11 cellular contexts compared by ENCODE assay signal in genomic region chr10:68082815-68083395, GRCh38. TPM values are rescaled to one million over a fixed set of nuclear protein-coding genes. Genes with fewer than 3 reads are reported as not detected.
DNase-seq lines count a peak whose midpoint lies in the region; ATAC-seq, FAIRE-seq and TF ChIP-seq lines count a peak whose summit lies in the region.
"Had no signal": no experiment of that assay in that cellular context is flagged by ENCODE, and none has a peak within 500 bp of the region (broad histone marks: within the 10 kb centered on the region; RNA-seq: fewer than 3 reads in every experiment).

No MANE protein-coding gene starts in this region.

- in situ Hi-C loops in GM13976 (cut with MboI; ENCODE audit: low sequenced_read_pairs, unreplicated experiment), result no loop called here
- in situ Hi-C loops in Panc1 (cut with HindIII; ENCODE audit: low pct_unique_long_range_greater_than_20kb, low sequenced_read_pairs), result no loop called here

- no TSS peak for BruUV-seq in Panc1 (replicated peaks; lab: Mats Ljungman, UMichigan)

- intact Hi-C loops in Panc1 (cut with micrococcal nuclease; ENCODE audit: unreplicated experiment), result loop anchor here (1.0 to 10.0 kb wide), 3 partner anchors 73 to 222 kb away; no protein-coding TSS in a partner anchor

- peak; percentile 15 for TF ChIP-seq CTCF in GM13976 (IDR thresholded peaks at IDR 0.05; ENCODE audit: borderline replicate concordance, control extremely low read depth, extremely low read depth, insufficient read depth, missing control alignments)
- peak; percentile 75; the same call in 1 of the 2 replicates for TF ChIP-seq CTCF in Panc1 (IDR thresholded peaks at IDR 0.05)
- TF ChIP-seq CTCF in fibroblast of lung (conservative IDR thresholded peaks at IDR 0.05 in 1 of 2, IDR thresholded peaks at IDR 0.05 in 1 of 2; ENCODE audit: low read depth in 1 of 2, low read length in 2 of 2), result peak; percentile 25 to 52

- H3K4me1 ChIP-seq in Panc1 (ENCODE audit: control insufficient read depth, insufficient read depth, low read length), result peaks cover 73% of the 10 kb centered on the region
- peaks cover 14% of the 10 kb centered on the region for H3K4me1 ChIP-seq in fibroblast of lung (ENCODE audit: control insufficient read depth, extremely low read depth, insufficient read depth, low read length)
- H3K4me1 ChIP-seq in small intestine (ENCODE audit: control insufficient read depth in 2 of 2, insufficient read depth in 1 of 2, low read depth in 1 of 2, low read length in 1 of 2), result no peaks in the 10 kb centered on the region
- H3K4me1 ChIP-seq: prostate gland had no signal

- H3K27ac ChIP-seq in Panc1 (ENCODE audit: low read length), result peak overlapping the region; percentile 100
- H3K27ac ChIP-seq in fibroblast of lung (ENCODE audit: insufficient read depth, low read length), result peak overlapping the region; percentile 31
- H3K27ac ChIP-seq in small intestine (ENCODE audit: low read depth in 1 of 2, low read length in 1 of 2), result no peak overlapping the region
- H3K27ac ChIP-seq: prostate gland had no signal

- 50 to 67% (median 55%) methylated on average over 2 of the region's 2 CpGs for WGBS in small intestine, 3 donors

- H4K20me1 ChIP-seq in fibroblast of lung (ENCODE audit: control insufficient read depth, extremely low read depth, insufficient read depth, low read length), result no peaks in the 10 kb centered on the region

- POLR2A ChIA-PET in Panc1 (lab: Charles Lee), result interaction anchor here (0.6 kb wide), 1 partner anchor 218 kb away, joined by 3 read pairs; no protein-coding TSS in a partner anchor

- CTCF ChIA-PET in Panc1 (lab: Charles Lee), result interaction anchor here (1.0 to 2.6 kb wide), 3 partner anchors 28 to 219 kb away, joined by 4 to 47 read pairs (median 4); no protein-coding TSS in a partner anchor

- no peak overlapping the region for H3K9ac ChIP-seq in fibroblast of lung (ENCODE audit: insufficient read depth, low read length)

- H3K27me3 ChIP-seq in Panc1 (ENCODE audit: control insufficient read depth, insufficient read depth, low read length) (no peaks in the 10 kb centered on the region), fibroblast of lung (ENCODE audit: control insufficient read depth, insufficient read depth, low read length) (no peaks in the 10 kb centered on the region), small intestine (ENCODE audit: control insufficient read depth in 2 of 2, insufficient read depth in 2 of 2, low read length in 2 of 2) (no peaks in the 10 kb centered on the region)

- no peak for FAIRE-seq in small intestine (lab: Jason Lieb, UNC)

- ATAC-seq in Panc1, result peak; percentile 61
- ATAC-seq in GM21528 (IDR thresholded peaks at IDR 0.05; ENCODE audit: low FRiP score, unreplicated experiment), result no peak
- ATAC-seq in GM18909 (IDR thresholded peaks at IDR 0.05; ENCODE audit: poor library complexity, unreplicated experiment), result no peak

- H3K4me2 ChIP-seq in fibroblast of lung (ENCODE audit: extremely low read depth, insufficient read depth, low read length), result no peak overlapping the region

- no peaks in the 10 kb centered on the region for H3K9me3 ChIP-seq in Panc1 (ENCODE audit: control insufficient read depth, insufficient read depth, low read depth, low read length)
- H3K9me3 ChIP-seq in fibroblast of lung (ENCODE audit: control insufficient read depth, insufficient read depth, low read depth, low read length), result no peaks in the 10 kb centered on the region
- no peaks in the 10 kb centered on the region for H3K9me3 ChIP-seq in small intestine (ENCODE audit: control insufficient read depth, low read depth)
- H3K9me3 ChIP-seq: prostate gland had no signal

- DNase-seq in GM13976 (ENCODE audit: low spot score) (no peak), Panc1 (ENCODE audit: low read depth, low spot score) (no peak), fibroblast of lung (ENCODE audit: low read depth in 2 of 2) (peak; percentile 41 to 72), small intestine (peak; percentile 27), NCI-H2081 treated with DMSO at 0.1 percent for 48 hours (lab: John Stamatoyannopoulos, UW) (no peak)
- DNase-seq: activated B cell treated with CpG ODN at 0.5 μM for 24 hours had no signal

- no peaks in the 10 kb centered on the region for H3K36me3 ChIP-seq in Panc1 (ENCODE audit: control insufficient read depth, insufficient read depth, low read length)
- H3K36me3 ChIP-seq in fibroblast of lung (ENCODE audit: control insufficient read depth, insufficient read depth, low read length), result no peaks in the 10 kb centered on the region
- H3K36me3 ChIP-seq in small intestine (ENCODE audit: control insufficient read depth in 2 of 2, insufficient read depth in 2 of 2, low read length in 2 of 2), result no peaks in the 10 kb centered on the region
- H3K36me3 ChIP-seq: prostate gland had no signal

- H3K4me3 ChIP-seq in Panc1 (ENCODE audit: low read depth in 2 of 2, low read length in 2 of 2), result no peak overlapping the region
- H3K4me3 ChIP-seq in fibroblast of lung (replicated peaks in 1 of 4; ENCODE audit: control extremely low read depth in 1 of 4, insufficient read depth in 1 of 4, low read depth in 3 of 4, low read length in 4 of 4), result no peak overlapping the region
- no peak overlapping the region for H3K4me3 ChIP-seq in small intestine (ENCODE audit: low read depth in 1 of 2, low read length in 2 of 2)
- H3K4me3 ChIP-seq: prostate gland had no signal

- H2AFZ ChIP-seq in fibroblast of lung (ENCODE audit: low read length), result peak overlapping the region; percentile 40

- no peaks in the 10 kb centered on the region for H3K79me2 ChIP-seq in fibroblast of lung (ENCODE audit: control insufficient read depth, insufficient read depth, low read length)

RNA-seq across cellular contexts. Expression of gene HERC4, which starts 7.8 kb away (rescaled TPM):
- total RNA-seq in Panc1 (2021; ENCODE audit: unreplicated experiment) (119 TPM), fibroblast of lung (77.0 and 140 TPM in 2 replicates)
- 40.5 TPM for polyA plus RNA-seq in Panc1 (2012; ENCODE audit: insufficient read length)
- polyA plus RNA-seq in fibroblast of lung (53.1 and 93.3 TPM in 2 replicates), small intestine (10 to 100 TPM; 13.5 to 40.5 (median 21.9) TPM)
- 38.3 and 80.7 TPM in 2 replicates for polyA plus RNA-seq in fibroblast of lung (2012)
- 11.4 and 13.9 TPM in 2 replicates for polyA minus RNA-seq in fibroblast of lung (ENCODE audit: low replicate concordance)

RNA-seq across cellular contexts. Expression of gene MYPN, which starts 26.4 kb away (rescaled TPM):
- total RNA-seq in Panc1 (2021; ENCODE audit: unreplicated experiment), result 39.1 TPM
- polyA plus RNA-seq in Panc1 (2012; ENCODE audit: insufficient read length), result 16.3 TPM
- total RNA-seq in fibroblast of lung, result under 0.01 and 1.2 TPM in 2 replicates
- 0.77 and 1.9 TPM in 2 replicates for polyA plus RNA-seq in fibroblast of lung
- 0.68 and 1.6 TPM in 2 replicates for polyA plus RNA-seq in fibroblast of lung (2012)
- 0.90 and 2.8 TPM in 2 replicates for polyA minus RNA-seq in fibroblast of lung (ENCODE audit: low replicate concordance)
- under 1 TPM; under 0.01 to 0.54 (median 0.01) TPM for polyA plus RNA-seq in small intestine
- total RNA-seq: activated B cell treated with CpG ODN at 0.5 μM for 24 hours, subcutaneous adipose tissue had no signal
- polyA plus RNA-seq: IgD-negative memory B cell had no signal

Comparison
In these comparisons a context has a peak if more than half of its experiments do, and no peak if none do; other contexts are left out.
1. DNase-seq: peak in fibroblast of lung (2 of 2) and small intestine (single experiment); none in GM13976 (single experiment), Panc1 (single experiment) and NCI-H2081 treated with DMSO at 0.1 percent for 48 hours (single experiment).
2. CTCF ChIP-seq: peak in every context shown above with its lines; median percentile 75 in Panc1; 38 in fibroblast of lung; 15 in GM13976.
3. H3K27ac ChIP-seq: peak in Panc1 (single experiment) and fibroblast of lung (single experiment); none in small intestine (0 of 2).
4. RNA of gene MYPN, which starts 26.4 kb away (total RNA-seq): 39.1 TPM in Panc1 (single experiment); under 0.01 to 1.2 TPM in fibroblast of lung; every median in the first group is over 10 times any median in the second.